8 cellular contexts compared by ENCODE assay signal in genomic region chr15:98785796-98786581, GRCh38.
A peak's percentile ranks its signal among the peaks of the same experiment; 100 is the strongest.
DNase-seq lines count a peak whose midpoint lies in the region; ATAC-seq and TF ChIP-seq lines count a peak whose summit lies in the region.

No MANE protein-coding gene starts in this region.

- peak overlapping the region in 1 of 2 donors; percentile 54 for H3K4me3 Mint-ChIP-seq in activated T-cell treated with anti-CD3 and anti-CD28 coated beads, Interleukin-2, amount 50 U/mL, for 72 hours
- no peak overlapping the region for H3K4me3 Mint-ChIP-seq in activated T-cell treated with anti-CD3 and anti-CD28 coated beads, Interleukin-2, amount 50 U/mL, for 24 hours
- peak overlapping the region; percentile 5 to 75 (median 41) for H3K4me3 Mint-ChIP-seq in brain

- H3K27ac Mint-ChIP-seq in activated T-cell treated with anti-CD3 and anti-CD28 coated beads, Interleukin-2, amount 50 U/mL, for 72 hours, result no peak overlapping the region
- no peak overlapping the region for H3K27ac Mint-ChIP-seq in activated T-cell treated with anti-CD3 and anti-CD28 coated beads, Interleukin-2, amount 50 U/mL, for 24 hours
- H3K27ac Mint-ChIP-seq in brain, result peak overlapping the region in 4 of 5 experiments; percentile 60 to 86 (median 75)

- POLR2A ChIA-PET in HEK293T (lab: Yijun Ruan, JAX), result interaction anchor here (0.7 kb wide), 1 partner anchor 65 kb away, joined by 3 read pairs; no protein-coding TSS in a partner anchor

- H3K9me3 Mint-ChIP-seq in activated T-cell treated with anti-CD3 and anti-CD28 coated beads, Interleukin-2, amount 50 U/mL, for 72 hours, result no peaks in the 10 kb centered on the region
- H3K9me3 Mint-ChIP-seq in activated T-cell treated with anti-CD3 and anti-CD28 coated beads, Interleukin-2, amount 50 U/mL, for 24 hours, result no peaks in the 10 kb centered on the region
- no peaks in the 10 kb centered on the region for H3K9me3 Mint-ChIP-seq in brain

- peak; percentile 87 to 91 for ATAC-seq in activated T-cell treated with anti-CD3 and anti-CD28 coated beads, Interleukin-2, amount 50 U/mL, for 72 hours (replicated peaks in 1 of 2)
- ATAC-seq in HG03378 (IDR thresholded peaks at IDR 0.05; ENCODE audit: unreplicated experiment), result peak; percentile 76
- peak; percentile 75 for ATAC-seq in stimulated activated naive CD8-positive, alpha-beta T cell treated with anti-CD3 and anti-CD28 coated beads, Interleukin-15, Interleukin-2, amounts not matched to agents 100 U/mL and 50 U/mL, for 24 hours

- H3K36me3 Mint-ChIP-seq in activated T-cell treated with anti-CD3 and anti-CD28 coated beads, Interleukin-2, amount 50 U/mL, for 72 hours (ENCODE audit: insufficient read depth in 2 of 2), result no peaks in the 10 kb centered on the region
- H3K36me3 Mint-ChIP-seq in activated T-cell treated with anti-CD3 and anti-CD28 coated beads, Interleukin-2, amount 50 U/mL, for 24 hours (ENCODE audit: low read depth), result no peaks in the 10 kb centered on the region
- no peaks in the 10 kb centered on the region for H3K36me3 Mint-ChIP-seq in brain

- TF ChIP-seq CTCF in brain (conservative IDR thresholded peaks at IDR 0.05), result no peak

- H3K4me1 Mint-ChIP-seq in activated T-cell treated with anti-CD3 and anti-CD28 coated beads, Interleukin-2, amount 50 U/mL, for 72 hours (ENCODE audit: low read depth), result peaks cover 57% of the 10 kb centered on the region
- peaks cover 61% of the 10 kb centered on the region for H3K4me1 Mint-ChIP-seq in activated T-cell treated with anti-CD3 and anti-CD28 coated beads, Interleukin-2, amount 50 U/mL, for 24 hours (ENCODE audit: low read depth)
- H3K4me1 Mint-ChIP-seq in brain, result peaks cover 82% of the 10 kb centered on the region

- H3K27me3 Mint-ChIP-seq in activated T-cell treated with anti-CD3 and anti-CD28 coated beads, Interleukin-2, amount 50 U/mL, for 72 hours (ENCODE audit: low read depth), result no peaks in the 10 kb centered on the region
- no peaks in the 10 kb centered on the region for H3K27me3 Mint-ChIP-seq in activated T-cell treated with anti-CD3 and anti-CD28 coated beads, Interleukin-2, amount 50 U/mL, for 24 hours
- no peaks in the 10 kb centered on the region for H3K27me3 Mint-ChIP-seq in brain

- DNase-seq in activated T-cell treated with anti-CD3 and anti-CD28 coated beads, Interleukin-2, amount 50 U/mL, for 72 hours, result peak; percentile 14 to 45
- DNase-seq in activated T-cell treated with anti-CD3 and anti-CD28 coated beads, Interleukin-2, amount 50 U/mL, for 24 hours, result no peak
- no peak for DNase-seq in stimulated activated naive CD8-positive, alpha-beta T cell treated with anti-CD3 and anti-CD28 coated beads, Interleukin-15, Interleukin-2, amounts not matched to agents 100 U/mL and 50 U/mL, for 24 hours
- DNase-seq in HEK293T (ENCODE audit: extremely low spot score) (no peak), inferior parietal cortex (ENCODE audit: extremely low spot score) (no peak), NCI-H146 treated with DMSO at 0.1 percent for 48 hours (lab: John Stamatoyannopoulos, UW; ENCODE audit: unreplicated experiment) (no peak)

- CTCF ChIA-PET in HEK293T (lab: Yijun Ruan, JAX), result interaction anchor here (0.8 kb wide), 1 partner anchor 65 kb away, joined by 5 read pairs; no protein-coding TSS in a partner anchor

TF ChIP-seq in HEK293T, 16 proteins besides CTCF, POLR2A, EP300 and RAD21:
- TF ChIP-seq SP1 (IDR thresholded peaks at IDR 0.05) (no peak), PKNOX1 (IDR thresholded peaks at IDR 0.05) (no peak), NFRKB (IDR thresholded peaks at IDR 0.05) (no peak), SUZ12 (IDR thresholded peaks at IDR 0.05) (no peak), ARNT (IDR thresholded peaks at IDR 0.05) (no peak), TARDBP (IDR thresholded peaks at IDR 0.05) (no peak), L3MBTL2 (conservative IDR thresholded peaks at IDR 0.05) (no peak), ELF4 (IDR thresholded peaks at IDR 0.05) (no peak), LEF1 (IDR thresholded peaks at IDR 0.05; ENCODE audit: borderline replicate concordance) (no peak), BHLHE40 (IDR thresholded peaks at IDR 0.05; ENCODE audit: borderline replicate concordance) (no peak), FOXA1 (IDR thresholded peaks at IDR 0.05) (no peak), CTBP1 (IDR thresholded peaks at IDR 0.05; ENCODE audit: borderline replicate concordance) (no peak), FOXM1 (IDR thresholded peaks at IDR 0.05; ENCODE audit: borderline replicate concordance) (no peak)

Comparison
In these comparisons a context has a peak if more than half of its experiments do, and no peak if none do; other contexts are left out.
1. DNase-seq: peak in activated T-cell treated with anti-CD3 and anti-CD28 coated beads, Interleukin-2, amount 50 U/mL, for 72 hours (2 of 2); none in activated T-cell treated with anti-CD3 and anti-CD28 coated beads, Interleukin-2, amount 50 U/mL, for 24 hours (single experiment), stimulated activated naive CD8-positive, alpha-beta T cell treated with anti-CD3 and anti-CD28 coated beads, Interleukin-15, Interleukin-2, amounts not matched to agents 100 U/mL and 50 U/mL, for 24 hours (single experiment), HEK293T (single experiment), inferior parietal cortex (single experiment) and NCI-H146 treated with DMSO at 0.1 percent for 48 hours (single experiment).
2. H3K27ac Mint-ChIP-seq: peak in brain (4 of 5); none in activated T-cell treated with anti-CD3 and anti-CD28 coated beads, Interleukin-2, amount 50 U/mL, for 72 hours (single experiment) and activated T-cell treated with anti-CD3 and anti-CD28 coated beads, Interleukin-2, amount 50 U/mL, for 24 hours (single experiment).
3. Peak in every context shown above with its lines, with median percentiles within 50 percentile points of each other: ATAC-seq.